ENCODE assay signal across 1 cellular context in genomic region chr17:38657824-38658740, GRCh38.
TF ChIP-seq lines count a peak whose summit lies in the region.

No MANE protein-coding gene starts in this region.

TF ChIP-seq in H1, 55 proteins besides CTCF, POLR2A, EP300 and RAD21:
- TF ChIP-seq CREB1 (IDR thresholded peaks at IDR 0.05) (no peak), RXRA (IDR thresholded peaks at IDR 0.05; ENCODE audit: insufficient read depth, low read depth, low read length) (no peak), PHF8 (conservative IDR thresholded peaks at IDR 0.05; ENCODE audit: low read depth, low read length) (no peak), FOSL1 (IDR thresholded peaks at IDR 0.05; ENCODE audit: insufficient read depth, low read depth, low read length) (no peak), GABPA (IDR thresholded peaks at IDR 0.05; ENCODE audit: borderline replicate concordance, insufficient read depth, low read length) (no peak), CBX5 (IDR thresholded peaks at IDR 0.05; ENCODE audit: low read depth, low read length) (no peak), CHD7 (IDR thresholded peaks at IDR 0.05; ENCODE audit: insufficient replicate concordance, low read length) (no peak), RNF2 (IDR thresholded peaks at IDR 0.05; ENCODE audit: borderline replicate concordance, low read depth, low read length, missing control alignments, poor library complexity, severe bottlenecking) (no peak), TEAD4 (IDR thresholded peaks at IDR 0.05; ENCODE audit: low read depth, low read length) (no peak), SIX5 (IDR thresholded peaks at IDR 0.05; ENCODE audit: low read depth, low read length) (no peak), BCL11A (IDR thresholded peaks at IDR 0.05; ENCODE audit: low read depth in 2 of 2, low read length in 2 of 2) (no peak), POU5F1 (IDR thresholded peaks at IDR 0.05; ENCODE audit: low read depth, low read length) (no peak), JUND (IDR thresholded peaks at IDR 0.05; ENCODE audit: low read length) (no peak), BRCA1 (IDR thresholded peaks at IDR 0.05; ENCODE audit: low read depth, low read length) (no peak), RBBP5 (IDR thresholded peaks at IDR 0.05; ENCODE audit: borderline replicate concordance, low read depth, low read length) (no peak)
